8 cellular contexts compared by ENCODE assay signal in the genomic region with DNA sequence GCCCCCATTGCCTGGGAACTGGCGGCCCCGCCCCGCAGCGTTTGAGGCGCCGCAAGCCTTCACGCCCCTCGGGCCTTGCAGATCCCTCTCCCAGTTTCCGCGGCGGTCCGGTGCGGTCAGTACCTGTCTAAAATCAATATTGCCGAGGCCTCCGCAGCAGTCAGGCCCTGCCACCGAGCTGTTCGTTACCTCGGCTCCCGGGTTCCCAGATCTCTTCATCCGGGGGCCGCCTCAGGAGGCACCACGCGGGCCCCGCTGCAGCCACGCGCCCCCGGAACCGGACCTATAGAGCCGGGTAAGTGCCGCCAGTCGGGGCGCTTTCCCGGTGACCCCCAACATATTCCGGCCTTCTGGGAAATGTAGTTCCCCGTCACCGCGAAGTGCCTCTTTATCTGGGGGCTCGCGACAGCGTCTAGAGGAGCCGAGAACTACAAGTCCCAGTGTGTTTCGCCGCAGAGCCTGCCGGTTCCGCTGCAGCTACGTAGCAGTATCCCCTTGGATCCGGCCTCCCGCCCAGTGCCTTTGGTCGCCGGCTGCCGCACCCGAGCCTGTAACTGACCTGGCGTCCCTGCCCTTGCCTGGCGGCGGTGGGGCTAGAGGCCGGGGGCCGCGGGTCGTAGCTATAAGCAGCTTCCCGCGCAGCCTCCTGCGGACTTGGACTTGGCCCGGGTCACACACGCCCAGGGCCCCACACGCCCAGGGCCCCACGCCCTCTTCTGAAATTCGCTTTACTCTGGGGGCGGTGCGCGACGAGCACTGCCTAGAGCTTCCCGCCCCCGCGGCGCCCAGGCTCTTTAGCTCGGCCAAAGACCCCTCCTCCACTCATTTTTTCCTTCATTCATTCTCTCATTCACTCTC. TPM values are rescaled to one million over a fixed set of nuclear protein-coding genes. Genes with fewer than 3 reads are reported as not detected.
DNase-seq lines count a peak whose midpoint lies in the region; ATAC-seq and TF ChIP-seq lines count a peak whose summit lies in the region.

TSS of gene PEMT (minus strand) at position 301 of the 858 bp plus-strand sequence. CDS start at position 219, 82 bp downstream.

- CTCF ChIA-PET in activated CD4-positive, alpha-beta T cell treated with anti-CD3 and anti-CD28 coated beads for 36 hours (lab: Charles Lee) = interaction anchor here (1.0 to 2.3 kb wide), 6 partner anchors 10 to 95 kb away, joined by 3 to 11 read pairs (median 4); partner anchors contain the start of gene RASD1

- peak within 1 kb of the TSS; percentile 95 for H3K27ac Mint-ChIP-seq in activated CD4-positive, alpha-beta T cell treated with anti-CD3 and anti-CD28 coated beads for 36 hours

- TF ChIP-seq CTCF in choroid plexus epithelial cell (conservative IDR thresholded peaks at IDR 0.05; ENCODE audit: low read depth, low read length) = no peak

- no peaks in the 10 kb centered on the region for H3K36me3 Mint-ChIP-seq in activated CD4-positive, alpha-beta T cell treated with anti-CD3 and anti-CD28 coated beads for 36 hours (ENCODE audit: low read depth)

- ATAC-seq in HG03442 (IDR thresholded peaks at IDR 0.05; ENCODE audit: unreplicated experiment) = peak; percentile 93
- peak; percentile 96 for ATAC-seq in activated CD4-positive, alpha-beta T cell treated with anti-CD3 and anti-CD28 coated beads for 36 hours

- peak within 1 kb of the TSS; percentile 91 for H3K4me3 ChIP-seq in choroid plexus epithelial cell (ENCODE audit: low read depth, low read length)

- peak; percentile 100 for DNase-seq in Ammon's horn (ENCODE audit: low spot score)
- peak; percentile 94 for DNase-seq in GM19238 (ENCODE audit: insufficient read length, low spot score)
- DNase-seq in NCI-H524 (lab: John Stamatoyannopoulos, UW) = peak; percentile 95 to 98
- DNase-seq in activated CD4-positive, alpha-beta T cell treated with anti-CD3 and anti-CD28 coated beads for 36 hours = peak; percentile 96
- peak; percentile 99 for DNase-seq in choroid plexus epithelial cell (ENCODE audit: low read depth)
- DNase-seq in kidney glomerular epithelial cell (lab: John Stamatoyannopoulos, UW) = peak; percentile 84
- peak; percentile 79 to 81 for DNase-seq in stimulated activated CD4-positive, alpha-beta T cell treated with anti-CD3 and anti-CD28 coated beads, Interleukin-1b, Interleukin-23, amount 100 ng/mL, for 1 hour (ENCODE audit: low read depth in 2 of 2)

- POLR2A ChIA-PET in activated CD4-positive, alpha-beta T cell treated with anti-CD3 and anti-CD28 coated beads for 36 hours (lab: Charles Lee) = interaction anchor here (0.6 kb wide), 2 partner anchors 262 to 414 kb away, joined by 8 to 11 read pairs; no protein-coding TSS in a partner anchor

- no peaks in the 10 kb centered on the region for H3K9me3 Mint-ChIP-seq in activated CD4-positive, alpha-beta T cell treated with anti-CD3 and anti-CD28 coated beads for 36 hours (ENCODE audit: low read depth)

- H3K27me3 Mint-ChIP-seq in activated CD4-positive, alpha-beta T cell treated with anti-CD3 and anti-CD28 coated beads for 36 hours = no peaks in the 10 kb centered on the region

- intact Hi-C loops in activated CD4-positive, alpha-beta T cell treated with anti-CD3 and anti-CD28 coated beads for 36 hours (cut with DNase I, micrococcal nuclease) = loop anchor here (1.0 to 5.0 kb wide), 20 partner anchors 37 to 592 kb away; partner anchors contain the start of genes ATPAF2 (in 2 of the 2), DRC3 (in 2 of the 2), GID4 (in 2 of the 2) and RASD1 (in 2 of the 2)

- peaks cover 16% of the 10 kb centered on the region for H3K4me1 Mint-ChIP-seq in activated CD4-positive, alpha-beta T cell treated with anti-CD3 and anti-CD28 coated beads for 36 hours

- H3K4me3 Mint-ChIP-seq in activated CD4-positive, alpha-beta T cell treated with anti-CD3 and anti-CD28 coated beads for 36 hours = peak within 1 kb of the TSS; percentile 92

RNA-seq across cellular contexts. Expression of gene PEMT, which starts in this region (rescaled TPM):
- total RNA-seq in activated CD4-positive, alpha-beta T cell treated with anti-CD3 and anti-CD28 coated beads for 36 hours = 10 to 100 TPM; 30.4 to 32.3 TPM

Comparison
In these comparisons a context has a peak if more than half of its experiments do, and no peak if none do; other contexts are left out.
1. Peak in every context shown above with its lines: DNase-seq, ATAC-seq and H3K4me3 ChIP-seq.